Comparison of ENCODE assay signal across 15 cellular contexts in the genomic region with DNA sequence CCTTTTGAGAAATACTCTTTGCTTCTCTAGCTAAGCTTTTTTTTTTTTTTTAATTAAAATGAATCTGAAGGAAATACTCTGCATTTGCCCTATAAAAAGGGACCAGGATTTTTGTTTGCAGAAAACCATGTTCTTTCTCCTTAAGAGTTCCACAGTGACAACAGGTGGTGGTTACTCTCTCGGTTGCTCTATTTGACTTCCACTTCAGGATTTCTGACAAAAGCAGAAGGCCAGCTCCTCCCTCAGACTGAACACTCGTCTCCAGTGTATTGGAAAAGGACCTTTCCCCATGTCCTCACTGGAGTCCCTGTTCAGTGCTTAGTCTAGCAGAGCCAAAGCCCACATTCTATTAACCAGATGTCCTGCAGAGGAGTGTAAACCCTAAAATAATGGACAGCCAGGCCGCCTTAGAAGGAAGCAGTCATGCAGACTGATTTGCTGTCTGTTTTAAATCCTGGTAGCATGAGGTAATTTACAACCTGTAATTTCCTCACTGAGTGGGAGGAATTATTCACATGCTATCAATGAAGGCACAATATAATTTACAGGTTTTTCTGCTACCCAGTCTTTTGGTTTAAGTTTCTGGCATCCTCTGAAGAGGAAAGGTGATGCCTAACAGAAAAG.
DNase-seq lines count a peak whose midpoint lies in the region; ATAC-seq and TF ChIP-seq lines count a peak whose summit lies in the region.
"Had no signal": no experiment of that assay in that cellular context is flagged by ENCODE, and none has a peak within 500 bp of the region (broad histone marks: within the 10 kb centered on the region; RNA-seq: fewer than 3 reads in every experiment).

No MANE protein-coding gene starts in this region.

- H3K4me1 ChIP-seq in HEK293 (ENCODE audit: control insufficient read depth, insufficient read depth, low read length) = no peaks in the 10 kb centered on the region
- H3K4me1 ChIP-seq in body of pancreas = no peaks in the 10 kb centered on the region
- H3K4me1 ChIP-seq: BE2C had no signal

- H3K4me3 Mint-ChIP-seq in nephron = no peak overlapping the region
- no peak overlapping the region for H3K4me3 Mint-ChIP-seq in CD4-positive, alpha-beta T cell
- H3K4me3 Mint-ChIP-seq: activated CD4-positive, alpha-beta T cell treated with anti-CD3 and anti-CD28 coated beads for 36 hours; activated naive CD8-positive, alpha-beta T cell treated with anti-CD3 and anti-CD28 coated beads, Interleukin-2, amount 50 U/mL, for 24 hours had no signal

- H3K27ac ChIP-seq in HEK293 (ENCODE audit: extremely low read depth, low read depth, low read length) (no peak overlapping the region), body of pancreas (no peak overlapping the region)
- no peak overlapping the region for H3K27ac ChIP-seq in CD4-positive, alpha-beta T cell (ENCODE audit: low read depth, low read length)

- H3K4me1 Mint-ChIP-seq in nephron = peaks cover 5% of the 10 kb centered on the region
- no peaks in the 10 kb centered on the region for H3K4me1 Mint-ChIP-seq in CD4-positive, alpha-beta T cell (ENCODE audit: low read depth)
- H3K4me1 Mint-ChIP-seq: activated CD4-positive, alpha-beta T cell treated with anti-CD3 and anti-CD28 coated beads for 36 hours; activated naive CD8-positive, alpha-beta T cell treated with anti-CD3 and anti-CD28 coated beads, Interleukin-2, amount 50 U/mL, for 24 hours had no signal

- CTCF ChIA-PET in HEK293 (lab: Yijun Ruan, JAX) = no interaction called here
- CTCF ChIA-PET in CD4-positive, alpha-beta T cell (lab: Charles Lee) = no interaction called here

- H3K4me3 ChIP-seq in HEK293 (ENCODE audit: low read depth, low read length) = no peak overlapping the region
- H3K4me3 ChIP-seq in body of pancreas = no peak overlapping the region

- H3K36me3 Mint-ChIP-seq in nephron (ENCODE audit: low read depth) = no peaks in the 10 kb centered on the region
- no peaks in the 10 kb centered on the region for H3K36me3 Mint-ChIP-seq in CD4-positive, alpha-beta T cell (ENCODE audit: low read depth)

- H3K9me3 Mint-ChIP-seq in nephron = no peaks in the 10 kb centered on the region
- no peaks in the 10 kb centered on the region for H3K9me3 Mint-ChIP-seq in CD4-positive, alpha-beta T cell

- TF ChIP-seq CTCF in HEK293 (tag by site-specific recombination; IDR thresholded peaks at IDR 0.05) (no peak), nephron (IDR thresholded peaks at IDR 0.05; ENCODE audit: unreplicated experiment in 3 of 3) (no peak), body of pancreas (IDR thresholded peaks at IDR 0.05) (no peak)
- no peak for TF ChIP-seq CTCF in CD4-positive, alpha-beta T cell (IDR thresholded peaks at IDR 0.05)

- TF ChIP-seq POLR2A in body of pancreas (IDR thresholded peaks at IDR 0.05) = no peak

- H3K36me3 ChIP-seq in HEK293 (ENCODE audit: control insufficient read depth in 2 of 2, insufficient read depth in 1 of 2, low read length in 2 of 2) = no peaks in the 10 kb centered on the region
- H3K36me3 ChIP-seq in body of pancreas (replicated peaks in 1 of 2; ENCODE audit: insufficient read depth in 1 of 2, low read depth in 2 of 2) = no peaks in the 10 kb centered on the region
- H3K36me3 ChIP-seq: BE2C had no signal

- no peaks in the 10 kb centered on the region for H3K9me3 ChIP-seq in HEK293 (ENCODE audit: control insufficient read depth, insufficient read depth, low read depth, low read length)
- no peaks in the 10 kb centered on the region for H3K9me3 ChIP-seq in body of pancreas
- no peaks in the 10 kb centered on the region for H3K9me3 ChIP-seq in CD4-positive, alpha-beta T cell (ENCODE audit: control insufficient read depth, low read length)
- H3K9me3 ChIP-seq: BE2C had no signal

- WGBS in body of pancreas, 2 donors = 40 to 50% methylated on average over 3 of the region's 3 CpGs

- DNase-seq in NCI-H187 treated with DMSO at 0.1 percent for 48 hours (lab: John Stamatoyannopoulos, UW) (peak; percentile 65), SHP77 treated with DMSO at 0.1 percent for 48 hours (lab: John Stamatoyannopoulos, UW) (peak; percentile 13), HK-2 (ENCODE audit: unreplicated experiment) (no peak), body of pancreas (no peak), left colon (no peak)
- DNase-seq in CD4-positive, alpha-beta T cell = no peak
- DNase-seq: activated CD4-positive, alpha-beta T cell treated with anti-CD3 and anti-CD28 coated beads for 36 hours; activated naive CD8-positive, alpha-beta T cell treated with anti-CD3 and anti-CD28 coated beads, Interleukin-2, amount 50 U/mL, for 24 hours; activated T-cell treated with anti-CD3 and anti-CD28 coated beads for 4 hours; BE2C; DND-41; mammary epithelial cell; substantia nigra had no signal

- ATAC-seq in body of pancreas = no peak
- no peak for ATAC-seq in CD4-positive, alpha-beta T cell (ENCODE audit: poor library complexity)
- ATAC-seq in left colon = no peak
- ATAC-seq: activated CD4-positive, alpha-beta T cell treated with anti-CD3 and anti-CD28 coated beads for 36 hours; activated naive CD8-positive, alpha-beta T cell treated with anti-CD3 and anti-CD28 coated beads, Interleukin-2, amount 50 U/mL, for 24 hours had no signal

- peak overlapping the region; percentile 23 to 59 (median 59) for H3K27ac Mint-ChIP-seq in nephron
- no peak overlapping the region for H3K27ac Mint-ChIP-seq in CD4-positive, alpha-beta T cell
- H3K27ac Mint-ChIP-seq: activated CD4-positive, alpha-beta T cell treated with anti-CD3 and anti-CD28 coated beads for 36 hours; activated naive CD8-positive, alpha-beta T cell treated with anti-CD3 and anti-CD28 coated beads, Interleukin-2, amount 50 U/mL, for 24 hours had no signal

- H3K27me3 Mint-ChIP-seq in nephron (ENCODE audit: low read depth) = no peaks in the 10 kb centered on the region
- H3K27me3 Mint-ChIP-seq in CD4-positive, alpha-beta T cell = no peaks in the 10 kb centered on the region
- H3K27me3 Mint-ChIP-seq: activated CD4-positive, alpha-beta T cell treated with anti-CD3 and anti-CD28 coated beads for 36 hours; activated naive CD8-positive, alpha-beta T cell treated with anti-CD3 and anti-CD28 coated beads, Interleukin-2, amount 50 U/mL, for 24 hours had no signal

- intact Hi-C loops in body of pancreas (cut with DNase I) = no loop called here
- intact Hi-C loops in CD4-positive, alpha-beta T cell (cut with DNase I, micrococcal nuclease) = no loop called here
- intact Hi-C loops in left colon (cut with DNase I, micrococcal nuclease) = no loop called here

- POLR2A ChIA-PET in HEK293 (lab: Yijun Ruan, JAX) = no interaction called here
- POLR2A ChIA-PET in CD4-positive, alpha-beta T cell (lab: Charles Lee) = no interaction called here

- no peaks in the 10 kb centered on the region for H3K27me3 ChIP-seq in body of pancreas
- H3K27me3 ChIP-seq in CD4-positive, alpha-beta T cell (ENCODE audit: control insufficient read depth, insufficient read depth, low read length) = no peaks in the 10 kb centered on the region
- H3K27me3 ChIP-seq: BE2C had no signal

TF ChIP-seq in HEK293, 187 proteins besides CTCF, POLR2A, EP300 and RAD21 (continues in another document):
- no peak for TF ChIP-seq KLF10 (tag by site-specific recombination; IDR thresholded peaks at IDR 0.05)
- peak; percentile 40 for TF ChIP-seq PRDM6 (tag by site-specific recombination; IDR thresholded peaks at IDR 0.05)
- no peak for TF ChIP-seq ZSCAN30 (tag by site-specific recombination; IDR thresholded peaks at IDR 0.05)
- TF ChIP-seq ZNF660 (tag by site-specific recombination; IDR thresholded peaks at IDR 0.05) = no peak
- TF ChIP-seq ZNF416 (tag by site-specific recombination; IDR thresholded peaks at IDR 0.05) = no peak
- no peak for TF ChIP-seq ZNF404 (tag by site-specific recombination; IDR thresholded peaks at IDR 0.05)
- no peak for TF ChIP-seq ZBTB21 (tag by site-specific recombination; IDR thresholded peaks at IDR 0.05)
- no peak for TF ChIP-seq ZNF510 (tag by site-specific recombination; IDR thresholded peaks at IDR 0.05; ENCODE audit: insufficient replicate concordance)
- TF ChIP-seq ZNF248 (tag by site-specific recombination; IDR thresholded peaks at IDR 0.05) = no peak
- TF ChIP-seq ZNF132 (tag by site-specific recombination; IDR thresholded peaks at IDR 0.05; ENCODE audit: borderline replicate concordance) = no peak
- TF ChIP-seq, protein P1, sequence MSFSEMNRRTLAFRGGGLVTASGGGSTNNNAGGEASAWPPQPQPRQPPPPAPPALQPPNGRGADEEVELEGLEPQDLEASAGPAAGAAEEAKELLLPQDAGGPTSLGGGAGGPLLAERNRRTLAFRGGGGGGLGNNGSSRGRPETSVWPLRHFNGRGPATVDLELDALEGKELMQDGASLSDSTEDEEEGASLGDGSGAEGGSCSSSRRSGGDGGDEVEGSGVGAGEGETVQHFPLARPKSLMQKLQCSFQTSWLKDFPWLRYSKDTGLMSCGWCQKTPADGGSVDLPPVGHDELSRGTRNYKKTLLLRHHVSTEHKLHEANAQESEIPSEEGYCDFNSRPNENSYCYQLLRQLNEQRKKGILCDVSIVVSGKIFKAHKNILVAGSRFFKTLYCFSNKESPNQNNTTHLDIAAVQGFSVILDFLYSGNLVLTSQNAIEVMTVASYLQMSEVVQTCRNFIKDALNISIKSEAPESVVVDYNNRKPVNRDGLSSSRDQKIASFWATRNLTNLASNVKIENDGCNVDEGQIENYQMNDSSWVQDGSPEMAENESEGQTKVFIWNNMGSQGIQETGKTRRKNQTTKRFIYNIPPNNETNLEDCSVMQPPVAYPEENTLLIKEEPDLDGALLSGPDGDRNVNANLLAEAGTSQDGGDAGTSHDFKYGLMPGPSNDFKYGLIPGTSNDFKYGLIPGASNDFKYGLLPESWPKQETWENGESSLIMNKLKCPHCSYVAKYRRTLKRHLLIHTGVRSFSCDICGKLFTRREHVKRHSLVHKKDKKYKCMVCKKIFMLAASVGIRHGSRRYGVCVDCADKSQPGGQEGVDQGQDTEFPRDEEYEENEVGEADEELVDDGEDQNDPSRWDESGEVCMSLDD (tag by site-specific recombination; IDR thresholded peaks at IDR 0.05) = no peak
- TF ChIP-seq SP7 (tag by site-specific recombination; IDR thresholded peaks at IDR 0.05) = peak; percentile 95

Comparison
In these comparisons a context has a peak if more than half of its experiments do, and no peak if none do; other contexts are left out.
1. DNase-seq: peak in NCI-H187 treated with DMSO at 0.1 percent for 48 hours (single experiment) and SHP77 treated with DMSO at 0.1 percent for 48 hours (single experiment); none in HK-2 (single experiment), body of pancreas (0 of 4), CD4-positive, alpha-beta T cell (0 of 10) and left colon (0 of 2).